In genomic region chr17:292531-293382, GRCh38 we compare ENCODE assay signal across 1 cellular context.
TF ChIP-seq lines count a peak whose summit lies in the region.

No MANE protein-coding gene starts in this region.

TF ChIP-seq in HepG2, 621 proteins besides CTCF, POLR2A, EP300 and RAD21 (continued from another document):
- TF ChIP-seq KAT2B (IDR thresholded peaks at IDR 0.05; ENCODE audit: borderline replicate concordance, low read depth, low read length): no peak
- TF ChIP-seq RNF219 (CRISPR knock-in tag; IDR thresholded peaks at IDR 0.05): no peak
- no peak for TF ChIP-seq THAP7 (CRISPR knock-in tag; IDR thresholded peaks at IDR 0.05)
- TF ChIP-seq PREB (CRISPR knock-in tag; IDR thresholded peaks at IDR 0.05): no peak
- no peak for TF ChIP-seq ZNF563 (CRISPR knock-in tag; IDR thresholded peaks at IDR 0.05)
- TF ChIP-seq SRSF4 (IDR thresholded peaks at IDR 0.05; ENCODE audit: low read depth, low read length, poor library complexity, severe bottlenecking): no peak
- no peak for TF ChIP-seq POGZ (CRISPR knock-in tag; IDR thresholded peaks at IDR 0.05)
- TF ChIP-seq ZMYM3 (CRISPR knock-in tag; IDR thresholded peaks at IDR 0.05): no peak
- no peak for TF ChIP-seq TBX3 (IDR thresholded peaks at IDR 0.05; ENCODE audit: borderline replicate concordance)
- TF ChIP-seq ZNF615 (CRISPR knock-in tag; IDR thresholded peaks at IDR 0.05; ENCODE audit: borderline replicate concordance): no peak
- TF ChIP-seq XBP1 (CRISPR knock-in tag; IDR thresholded peaks at IDR 0.05): no peak
- no peak for TF ChIP-seq MEIS1 (CRISPR knock-in tag; IDR thresholded peaks at IDR 0.05; ENCODE audit: borderline replicate concordance)
- TF ChIP-seq TRAFD1 (CRISPR knock-in tag; IDR thresholded peaks at IDR 0.05; ENCODE audit: borderline replicate concordance): no peak
- no peak for TF ChIP-seq FOXK2 (IDR thresholded peaks at IDR 0.05)
- TF ChIP-seq ZNF337 (CRISPR knock-in tag; IDR thresholded peaks at IDR 0.05; ENCODE audit: borderline replicate concordance, low read depth): no peak
TF ChIP-seq in HepG2: peak in this region for 0.
